26 cellular contexts compared by ENCODE assay signal in the genomic region with DNA sequence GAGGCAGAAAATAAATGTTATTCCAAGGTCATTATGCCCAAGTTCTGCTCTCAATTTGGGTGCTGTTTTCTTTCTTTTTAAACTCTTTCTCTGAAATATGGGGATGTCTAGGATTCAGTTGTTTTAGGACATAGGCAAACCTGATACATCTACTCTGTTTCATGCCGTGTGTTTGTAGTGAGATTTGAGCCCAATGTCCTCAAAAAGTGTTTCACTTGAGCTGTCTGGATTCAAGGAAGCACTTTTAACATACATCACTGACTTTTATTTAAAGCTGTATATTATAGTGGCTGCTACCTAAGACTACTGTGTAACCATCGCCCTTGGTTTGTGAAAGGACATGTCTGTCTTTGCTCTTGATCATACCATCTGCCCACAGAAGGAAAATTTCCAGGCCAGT.
"Had no signal": no experiment of that assay in that cellular context is flagged by ENCODE, and none has a peak within 500 bp of the region (broad histone marks: within the 10 kb centered on the region; RNA-seq: fewer than 3 reads in every experiment).

No MANE protein-coding gene starts in this region.

- H2AFZ ChIP-seq: hepatocyte had no signal

- H3K9me3 ChIP-seq: left lung, lower lobe of right lung, ovary, right atrium auricular region, testis, thyroid gland, transverse colon, upper lobe of left lung, vagina had no signal

- H3K79me2 ChIP-seq: hepatocyte had no signal

- H3K9me3 Mint-ChIP-seq: nephron had no signal

- H3K27me3 Mint-ChIP-seq: naive thymus-derived CD8-positive, alpha-beta T cell; progenitor cell of endocrine pancreas; stimulated activated naive B cell treated with anti-CD40 and anti-IgM and Interleukin-4, amounts not matched to agents 10 μg/mL and 1 μg/mL and 100 μg/mL, for 72 hours had no signal

- H3K4me2 ChIP-seq: hepatocyte had no signal

- H3K4me3 ChIP-seq: hepatocyte, left lung, lower lobe of right lung, ovary, right atrium auricular region, skin epidermis, stomach, testis, thyroid gland, transverse colon, upper lobe of left lung, vagina had no signal

- H3K36me3 Mint-ChIP-seq: naive thymus-derived CD8-positive, alpha-beta T cell; stimulated activated naive B cell treated with anti-CD40 and anti-IgM and Interleukin-4, amounts not matched to agents 10 μg/mL and 1 μg/mL and 100 μg/mL, for 72 hours had no signal

- H3K4me1 Mint-ChIP-seq: naive thymus-derived CD8-positive, alpha-beta T cell; nephron; stimulated activated naive B cell treated with anti-CD40 and anti-IgM and Interleukin-4, amounts not matched to agents 10 μg/mL and 1 μg/mL and 100 μg/mL, for 72 hours had no signal

- H3K27ac Mint-ChIP-seq: naive thymus-derived CD8-positive, alpha-beta T cell; nephron; progenitor cell of endocrine pancreas; stimulated activated naive B cell treated with anti-CD40 and anti-IgM and Interleukin-4, amounts not matched to agents 10 μg/mL and 1 μg/mL and 100 μg/mL, for 72 hours had no signal

- H3K4me1 ChIP-seq: left lung, lower lobe of right lung, right atrium auricular region, stomach, testis, thyroid gland, transverse colon, upper lobe of left lung, vagina had no signal

- FAIRE-seq: keratinocyte had no signal

- H3K4me3 Mint-ChIP-seq: naive thymus-derived CD8-positive, alpha-beta T cell; nephron; stimulated activated naive B cell treated with anti-CD40 and anti-IgM and Interleukin-4, amounts not matched to agents 10 μg/mL and 1 μg/mL and 100 μg/mL, for 72 hours had no signal

- H3K27me3 ChIP-seq: hepatocyte, left lung, ovary, right atrium auricular region, stomach, testis, thyroid gland, transverse colon, upper lobe of left lung, vagina had no signal

- H3K27ac ChIP-seq: hepatocyte, left lung, lower lobe of right lung, ovary, right atrium auricular region, skin epidermis, stomach, testis, thyroid gland, transverse colon, upper lobe of left lung, vagina had no signal

- DNase-seq: kidney glomerular epithelial cell; left cardiac atrium; left lung; lower lobe of right lung; mammary epithelial cell; mesenchymal stem cell; naive thymus-derived CD8-positive, alpha-beta T cell; ovary; stimulated activated CD4-positive, alpha-beta T cell treated with anti-CD3 and anti-CD28 coated beads, Interleukin-12 subunit alpha, Interleukin-12 subunit beta, amount 100 ng/mL, for 4 hours; stimulated activated CD4-positive, alpha-beta T cell treated with anti-CD3 and anti-CD28 coated beads, Interleukin-15, amount 100 ng/mL, for 24 hours; stimulated activated CD4-positive, alpha-beta T cell treated with anti-CD3 and anti-CD28 coated beads, Interleukin-2, amount 100 ng/mL, for 24 hours; stimulated activated CD4-positive, alpha-beta T cell treated with anti-CD3 and anti-CD28 coated beads, Interleukin-4, amount 100 ng/mL, for 1 hour; stimulated activated naive B cell treated with anti-CD40 and anti-IgM and Interleukin-4, amounts not matched to agents 10 μg/mL and 1 μg/mL and 100 μg/mL, for 72 hours; stimulated activated naive CD8-positive, alpha-beta T cell treated with anti-CD3 and anti-CD28 coated beads, Interleukin-15, Interleukin-2, amounts not matched to agents 100 U/mL and 50 U/mL, for 24 hours; stomach; testis; thyroid gland; transverse colon; upper lobe of left lung had no signal

- ATAC-seq: left cardiac atrium; left lung; lower lobe of right lung; naive thymus-derived CD8-positive, alpha-beta T cell; stimulated activated naive B cell treated with anti-CD40 and anti-IgM and Interleukin-4, amounts not matched to agents 10 μg/mL and 1 μg/mL and 100 μg/mL, for 72 hours; stimulated activated naive CD8-positive, alpha-beta T cell treated with anti-CD3 and anti-CD28 coated beads, Interleukin-15, Interleukin-2, amounts not matched to agents 100 U/mL and 50 U/mL, for 24 hours had no signal

- H3K36me3 ChIP-seq: left lung, lower lobe of right lung, ovary, right atrium auricular region, stomach, thyroid gland, transverse colon, upper lobe of left lung, vagina had no signal
